ENCODE assay signal across 24 cellular contexts in genomic region chr15:67786646-67787045, GRCh38. TPM values are rescaled to one million over a fixed set of nuclear protein-coding genes. Genes with fewer than 3 reads are reported as not detected.
"Had no signal": no experiment of that assay in that cellular context is flagged by ENCODE, and none has a peak within 500 bp of the region (broad histone marks: within the 10 kb centered on the region; RNA-seq: fewer than 3 reads in every experiment).

No MANE protein-coding gene starts in this region.

- H3K4me3 ChIP-seq: K562 had no signal

- H3K9ac ChIP-seq: SK-N-SH had no signal

- H3K9me3 Mint-ChIP-seq: IgD-negative memory B cell had no signal

- H3K27ac Mint-ChIP-seq: IgD-negative memory B cell had no signal

- DNase-seq: MV-4-11, NCI-H1048, NCI-H1105 treated with DMSO at 0.1 percent for 48 hours, NCI-H1417 treated with DMSO at 0.1 percent for 48 hours, NCI-H146, NCI-H1694 treated with DMSO at 0.1 percent for 48 hours, NCI-H1930, NCI-H2081, NCI-H2107, NCI-H2227 treated with DMSO at 0.1 percent for 48 hours, NCI-H524, NCI-H526 treated with DMSO at 0.1 percent for 48 hours, NCI-H748 treated with DMSO at 0.1 percent for 48 hours, OCI-M1, Right ventricle myocardium superior, RPMI8226, SK-N-SH, T-helper 1 cell had no signal

- H3K9me2 ChIP-seq: SK-N-SH had no signal

- ATAC-seq: K562 had no signal

- H3K4me2 ChIP-seq: SK-N-SH had no signal

- H3K9me3 ChIP-seq: SK-N-SH had no signal

RNA-seq across cellular contexts. Expression of gene SKOR1, which starts 38.7 kb away (rescaled TPM):
- total RNA-seq: SK-MEL-5 had no signal
- polyA plus RNA-seq: IgD-negative memory B cell had no signal

RNA-seq across cellular contexts. Expression of gene RNU6-1, which starts 53.2 kb away (rescaled TPM):
- total RNA-seq: K562, LHCN-M2, MCF 10A, NCI-H460, Right ventricle myocardium superior, SK-MEL-5 had no signal
- polyA plus RNA-seq: IgD-negative memory B cell, K562, SK-N-SH had no signal
